In genomic region chr20:23419657-23419994, GRCh38 we compare ENCODE assay signal across 9 cellular contexts. TPM values are rescaled to one million over a fixed set of nuclear protein-coding genes. Genes with fewer than 3 reads are reported as not detected.
A peak's percentile ranks its signal among the peaks of the same experiment; 100 is the strongest.
DNase-seq lines count a peak whose midpoint lies in the region; ATAC-seq and TF ChIP-seq lines count a peak whose summit lies in the region.
"Had no signal": no experiment of that assay in that cellular context is flagged by ENCODE, and none has a peak within 500 bp of the region (broad histone marks: within the 10 kb centered on the region; RNA-seq: fewer than 3 reads in every experiment).

No MANE protein-coding gene starts in this region.

- in situ Hi-C loops in GM13977 (cut with MboI; ENCODE audit: low pct_unique_long_range_greater_than_20kb, low sequenced_read_pairs, unreplicated experiment) = no loop called here

- H3K27ac ChIP-seq in VCaP = peak overlapping the region; percentile 88; the same call in 1 of the 2 replicates

- H3K4me3 ChIP-seq in GM12865 (ENCODE audit: low read depth, low read length) (peak overlapping the region; percentile 78), fibroblast of mammary gland (ENCODE audit: control insufficient read depth, low read depth, low read length) (peak overlapping the region; percentile 85), skeletal muscle cell (ENCODE audit: low read depth, low read length) (peak overlapping the region; percentile 95)

- ATAC-seq in GM18873 (IDR thresholded peaks at IDR 0.05; ENCODE audit: low FRiP score, unreplicated experiment) = no peak

- no peak for DNase-seq in GM12865 (ENCODE audit: low read depth)
- no peak for DNase-seq in fibroblast of mammary gland (ENCODE audit: low read depth)
- DNase-seq in skeletal muscle cell (ENCODE audit: low read depth) = no peak
- DNase-seq in NAMALWA (ENCODE audit: low spot score) = no peak
- DNase-seq in H4 (ENCODE audit: low spot score) = no peak
- DNase-seq in GM13977 (ENCODE audit: low spot score) = no peak
- DNase-seq: NCI-H524 treated with DMSO at 0.1 percent for 48 hours had no signal

- TF ChIP-seq CTCF in GM12865 (IDR thresholded peaks at IDR 0.05; ENCODE audit: insufficient read depth, low read depth, low read length, missing control alignments) = no peak
- no peak for TF ChIP-seq CTCF in VCaP (conservative IDR thresholded peaks at IDR 0.05)
- TF ChIP-seq CTCF in fibroblast of mammary gland (conservative IDR thresholded peaks at IDR 0.05; ENCODE audit: control insufficient read depth, insufficient read depth, low read depth, low read length) = no peak
- TF ChIP-seq CTCF in GM13977 (IDR thresholded peaks at IDR 0.05; ENCODE audit: extremely low read depth, insufficient read depth, missing control alignments) = no peak

RNA-seq across cellular contexts. Expression of gene NAPB, which starts 1.7 kb away (rescaled TPM):
- total RNA-seq in H4 (2014; rRNA removed; shearing (Covaris generic)) = 3.1 and 3.6 TPM in 2 replicates

RNA-seq across cellular contexts. Expression of gene CSTL1, which starts 19.9 kb away (rescaled TPM):
- total RNA-seq in H4 (2014; rRNA removed; shearing (Covaris generic)) = not detected in 2 replicates

RNA-seq across cellular contexts. Expression of gene CST11, which starts 33.0 kb away (rescaled TPM):
- total RNA-seq in H4 (2014; rRNA removed; shearing (Covaris generic)) = not detected in 2 replicates

RNA-seq across cellular contexts. Expression of gene GZF1, which starts 57.6 kb away (rescaled TPM):
- total RNA-seq in H4 (2014; rRNA removed; shearing (Covaris generic)) = 13.4 and 14.2 TPM in 2 replicates
